ENCODE assay signal across 1 cellular context in genomic region chr1:160046494-160047115, GRCh38.
TF ChIP-seq lines count a peak whose summit lies in the region.

No MANE protein-coding gene starts in this region.

TF ChIP-seq in K562, 482 proteins besides CTCF, POLR2A, EP300 and RAD21 (continued from another document and continues in another):
- TF ChIP-seq PRDM10 (IDR thresholded peaks at IDR 0.05; ENCODE audit: partially characterized antibody), result peak; percentile 5
- TF ChIP-seq SMARCA4 (IDR thresholded peaks at IDR 0.05), result peak; percentile 97
- peak; percentile 46 for TF ChIP-seq ZNF24 (IDR thresholded peaks at IDR 0.05)
- TF ChIP-seq HCFC1 (IDR thresholded peaks at IDR 0.05; ENCODE audit: low read depth, low read length), result peak; percentile 6; the same call in 1 of the 2 replicates
- TF ChIP-seq ZBTB8A (IDR thresholded peaks at IDR 0.05; ENCODE audit: partially characterized antibody), result no peak
- peak; percentile 84 for TF ChIP-seq HES1 (IDR thresholded peaks at IDR 0.05; ENCODE audit: low read depth)
- TF ChIP-seq ZNF589 (CRISPR knock-in tag; IDR thresholded peaks at IDR 0.05; ENCODE audit: low read depth), result peak; percentile 99
- no peak for TF ChIP-seq UBTF (IDR thresholded peaks at IDR 0.05; ENCODE audit: borderline replicate concordance in 1 of 2, low read depth in 2 of 2, low read length in 2 of 2)
- TF ChIP-seq GABPB1 (CRISPR knock-in tag; IDR thresholded peaks at IDR 0.05), result peak; percentile 70; the same call in 1 of the 2 replicates
- peak; percentile 97 for TF ChIP-seq MYNN (IDR thresholded peaks at IDR 0.05)
- TF ChIP-seq MYNN (CRISPR knock-in tag; IDR thresholded peaks at IDR 0.05), result no peak
- peak; percentile 90 for TF ChIP-seq TAF9B (IDR thresholded peaks at IDR 0.05; ENCODE audit: partially characterized antibody)
- TF ChIP-seq TAL1 (IDR thresholded peaks at IDR 0.05), result peak; percentile 99
- TF ChIP-seq ZNF717 (CRISPR knock-in tag; IDR thresholded peaks at IDR 0.05), result no peak
- no peak for TF ChIP-seq ATF2 (CRISPR knock-in tag; IDR thresholded peaks at IDR 0.05)
- TF ChIP-seq SAFB (IDR thresholded peaks at IDR 0.05; ENCODE audit: borderline replicate concordance, low read depth, low read length), result no peak
- TF ChIP-seq LARP7 (IDR thresholded peaks at IDR 0.05), result no peak
- no peak for TF ChIP-seq ZBTB49 (CRISPR knock-in tag; IDR thresholded peaks at IDR 0.05; ENCODE audit: borderline replicate concordance)
- TF ChIP-seq HMG20A (CRISPR knock-in tag; conservative IDR thresholded peaks at IDR 0.05), result no peak
- no peak for TF ChIP-seq BRD4 (IDR thresholded peaks at IDR 0.05)
- TF ChIP-seq RBFOX2 (IDR thresholded peaks at IDR 0.05; ENCODE audit: low read depth, low read length), result 0 out of 2 replicates have a peak, but pooled peaks have one; percentile 16
- TF ChIP-seq ZC3H11A (IDR thresholded peaks at IDR 0.05; ENCODE audit: low read depth, low read length), result no peak
- TF ChIP-seq TBP (optimal IDR thresholded peaks at IDR 0.05; ENCODE audit: low read depth, low read length), result peak; percentile 18
- peak; percentile 71 for TF ChIP-seq CREM (IDR thresholded peaks at IDR 0.05; ENCODE audit: low read depth)
- peak; percentile 98 for TF ChIP-seq NCOR1 (IDR thresholded peaks at IDR 0.05)
- TF ChIP-seq TEAD4 (IDR thresholded peaks at IDR 0.05; ENCODE audit: low read length), result peak; percentile 100
- no peak for TF ChIP-seq TEAD4 (CRISPR knock-in tag; IDR thresholded peaks at IDR 0.05; ENCODE audit: borderline replicate concordance)
- TF ChIP-seq ZNF395 (CRISPR knock-in tag; IDR thresholded peaks at IDR 0.05), result peak; percentile 98
- no peak for TF ChIP-seq BDP1 (IDR thresholded peaks at IDR 0.05; ENCODE audit: insufficient read depth, insufficient read length)
- no peak for TF ChIP-seq ZNF280A (IDR thresholded peaks at IDR 0.05; ENCODE audit: low read depth, partially characterized antibody)
- no peak for TF ChIP-seq ZNF830 (CRISPR knock-in tag; IDR thresholded peaks at IDR 0.05)
- TF ChIP-seq RERE (CRISPR knock-in tag; IDR thresholded peaks at IDR 0.05; ENCODE audit: borderline replicate concordance), result no peak
- peak; percentile 74; the same call in 1 of the 2 replicates for TF ChIP-seq ZNF449 (CRISPR knock-in tag; IDR thresholded peaks at IDR 0.05)
- TF ChIP-seq ZNF76 (CRISPR knock-in tag; IDR thresholded peaks at IDR 0.05; ENCODE audit: borderline replicate concordance), result no peak
- TF ChIP-seq ZBTB26 (CRISPR knock-in tag; IDR thresholded peaks at IDR 0.05), result no peak
- TF ChIP-seq ETS2 (tag; IDR thresholded peaks at IDR 0.05; ENCODE audit: borderline replicate concordance, poor library complexity, severe bottlenecking), result no peak
- TF ChIP-seq ZNF551 (CRISPR knock-in tag; IDR thresholded peaks at IDR 0.05), result no peak
